ENCODE assay signal across 8 cellular contexts in genomic region chr15:58934114-58934447, GRCh38. TPM values are rescaled to one million over a fixed set of nuclear protein-coding genes. Genes with fewer than 3 reads are reported as not detected.
A peak's percentile ranks its signal among the peaks of the same experiment; 100 is the strongest.
DNase-seq lines count a peak whose midpoint lies in the region; ATAC-seq and TF ChIP-seq lines count a peak whose summit lies in the region.

No MANE protein-coding gene starts in this region.

- H3F3A ChIP-seq in GM23338 (replicated peaks; ENCODE audit: low read depth), result peaks cover 6% of the 10 kb centered on the region; the same call in 1 of the 2 replicates

- peak overlapping the region; percentile 94 for H3K4me3 Mint-ChIP-seq in GM23338
- peak overlapping the region; percentile 97 for H3K4me3 Mint-ChIP-seq in WTC11

- intact Hi-C loops in left cardiac atrium (cut with DNase I) (loop anchor here in 1 of 2 donors (10.0 kb wide), 1 partner anchor 709 kb away; no protein-coding TSS in a partner anchor), gastrocnemius medialis (cut with DNase I; ENCODE audit: low total_unique reads) (loop anchor here (5.0 kb wide), 3 partner anchors 187 to 1227 kb away; partner anchors contain the start of genes ADAM10 and POLR2M)

- no peaks in the 10 kb centered on the region for H4K20me1 ChIP-seq in GM23338 (replicated peaks; ENCODE audit: insufficient read depth)

- peak overlapping the region; percentile 84 for H3K4me2 ChIP-seq in GM23338

- H3K9me2 ChIP-seq in GM23338 (ENCODE audit: insufficient read depth), result no peaks in the 10 kb centered on the region

- H3K36me3 ChIP-seq in GM23338 (ENCODE audit: insufficient read depth), result peaks cover 1% of the 10 kb centered on the region; the same call in 1 of the 2 replicates
- peaks cover 0 to 2% of the 10 kb centered on the region in 2 donors for H3K36me3 ChIP-seq in gastrocnemius medialis

- H2AFZ ChIP-seq in GM23338, result peak overlapping the region; percentile 34; the same call in 1 of the 2 replicates

- POLR2A ChIA-PET in WTC11 (lab: Charles Lee), result no interaction called here

- DNase-seq in GM23338 (ENCODE audit: low spot score) (no peak), WTC11 (ENCODE audit: low spot score) (no peak), left cardiac atrium (no peak), gastrocnemius medialis (no peak), HPDE6-E6E7 (ENCODE audit: extremely low spot score) (no peak), HCEC 1CT (no peak), superior temporal gyrus (ENCODE audit: extremely low spot score) (no peak)

- H3K9me3 Mint-ChIP-seq in GM23338, result no peaks in the 10 kb centered on the region; the same call in 1 of the 3 replicates
- H3K9me3 Mint-ChIP-seq in WTC11, result no peaks in the 10 kb centered on the region

- H3K27ac ChIP-seq in GM23338 (ENCODE audit: low read depth) (peak overlapping the region; percentile 95), gastrocnemius medialis (peak overlapping the region; percentile 93 to 99 (median 96))

- TF ChIP-seq CTCF in GM23338 (conservative IDR thresholded peaks at IDR 0.05; ENCODE audit: low read depth in 2 of 2) (no peak), WTC11 (IDR thresholded peaks at IDR 0.05) (no peak), gastrocnemius medialis (IDR thresholded peaks at IDR 0.05 in 4 of 5, conservative IDR thresholded peaks at IDR 0.05 in 1 of 5) (no peak)

- H3K36me3 Mint-ChIP-seq in GM23338 (ENCODE audit: low read depth), result peaks cover 31% of the 10 kb centered on the region
- peaks cover 15% of the 10 kb centered on the region for H3K36me3 Mint-ChIP-seq in WTC11

- H3K27me3 Mint-ChIP-seq in GM23338 (ENCODE audit: insufficient read depth, low read depth, poor library complexity), result peaks cover 14% of the 10 kb centered on the region
- no peaks in the 10 kb centered on the region for H3K27me3 Mint-ChIP-seq in WTC11 (ENCODE audit: low read depth)

- H3K27me3 ChIP-seq in GM23338 (ENCODE audit: insufficient read depth) (no peaks in the 10 kb centered on the region), gastrocnemius medialis (no peaks in the 10 kb centered on the region)

- H3K79me2 ChIP-seq in GM23338 (replicated peaks; ENCODE audit: insufficient read depth), result peaks cover 40% of the 10 kb centered on the region

- H3K4me1 Mint-ChIP-seq in GM23338 (peaks cover 17% of the 10 kb centered on the region; the same call in 2 of the 3 replicates), WTC11 (peaks cover 24% of the 10 kb centered on the region)

- H3K9me3 ChIP-seq in gastrocnemius medialis, result no peaks in the 10 kb centered on the region

- H3K27ac Mint-ChIP-seq in GM23338, result peak overlapping the region; percentile 99
- H3K27ac Mint-ChIP-seq in WTC11, result peak overlapping the region; percentile 99

- CTCF ChIA-PET in WTC11 (lab: Charles Lee), result no interaction called here

- TF ChIP-seq POLR2A in gastrocnemius medialis (IDR thresholded peaks at IDR 0.05), result no peak

- peak overlapping the region; percentile 74 for H3K4me3 ChIP-seq in GM23338
- peak overlapping the region; percentile 73 to 77 (median 75) for H3K4me3 ChIP-seq in gastrocnemius medialis

- H3K4me1 ChIP-seq in GM23338 (ENCODE audit: insufficient read depth) (peaks cover 20% of the 10 kb centered on the region), gastrocnemius medialis (peaks cover 13 to 26% of the 10 kb centered on the region in 2 donors)

- in situ Hi-C loops in gastrocnemius medialis (cut with MboI; ENCODE audit: low sequenced_read_pairs in 4 of 4), result no loop called here

- peak; percentile 13 for ATAC-seq in GM23338
- ATAC-seq in WTC11, result peak; percentile 6
- peak; percentile 7 to 30 for ATAC-seq in left cardiac atrium
- peak; percentile 32 to 48 for ATAC-seq in gastrocnemius medialis
- ATAC-seq in GM19452 (IDR thresholded peaks at IDR 0.05; ENCODE audit: unreplicated experiment), result no peak

TF ChIP-seq in GM23338, 12 proteins besides CTCF, POLR2A, EP300 and RAD21 (continues in another document):
- no peak for TF ChIP-seq EZH2phosphoT487 (IDR thresholded peaks at IDR 0.05; ENCODE audit: unreplicated experiment)
- TF ChIP-seq ETS1 (IDR thresholded peaks at IDR 0.05), result no peak
- TF ChIP-seq CREB1 (CRISPR knock-in tag; IDR thresholded peaks at IDR 0.05; ENCODE audit: low read depth), result no peak
- TF ChIP-seq NANOG (IDR thresholded peaks at IDR 0.05; ENCODE audit: borderline replicate concordance), result no peak
- no peak for TF ChIP-seq EZH2 (IDR thresholded peaks at IDR 0.05; ENCODE audit: low read depth, unreplicated experiment)
- TF ChIP-seq ZNF114 (CRISPR knock-in tag; IDR thresholded peaks at IDR 0.05), result no peak
- TF ChIP-seq STAT1 (IDR thresholded peaks at IDR 0.05; ENCODE audit: unreplicated experiment), result no peak
- TF ChIP-seq POLR2AphosphoS5 (IDR thresholded peaks at IDR 0.05; ENCODE audit: low read depth), result no peak
- no peak for TF ChIP-seq JUNB (IDR thresholded peaks at IDR 0.05; ENCODE audit: unreplicated experiment)
- no peak for TF ChIP-seq ZNF331 (CRISPR knock-in tag; IDR thresholded peaks at IDR 0.05; ENCODE audit: low read depth)

TF ChIP-seq in WTC11, 78 proteins besides CTCF, POLR2A, EP300 and RAD21:
- TF ChIP-seq FOXP1 (CRISPR knock-in tag; IDR thresholded peaks at IDR 0.05; ENCODE audit: borderline replicate concordance), result no peak

RNA-seq across cellular contexts. Expression of gene SLTM, which starts 0.6 kb away (rescaled TPM):
- total RNA-seq in GM23338 (2014; rRNA removed; shearing (Covaris generic)), result 165 and 210 TPM in 2 replicates
- polyA plus RNA-seq in GM23338 (2016; fragmentation: Nextera tagmentation; extraction: Ambion mirVana), result 398 and 476 TPM in 2 replicates
- total RNA-seq in WTC11 (2021) (106 to 126 TPM (median 107 TPM) in 3 replicates), left cardiac atrium (10 to 100 TPM; 42.1 to 60.6 TPM), gastrocnemius medialis (10 to 100 TPM; 46.5 to 76.2 (median 60.9) TPM)

RNA-seq across cellular contexts. Expression of gene RNF111, which starts 53.4 kb away (rescaled TPM):
- total RNA-seq in GM23338 (2014; rRNA removed; shearing (Covaris generic)), result 24.4 and 24.5 TPM in 2 replicates
- polyA plus RNA-seq in GM23338 (2016; fragmentation: Nextera tagmentation; extraction: Ambion mirVana), result 12.8 and 14.4 TPM in 2 replicates
- total RNA-seq in WTC11 (2021) (22.4 to 22.6 TPM (median 22.6 TPM) in 3 replicates), left cardiac atrium (10 to 100 TPM; 16.7 to 24.7 TPM), gastrocnemius medialis (10 to 100 TPM; 14.5 to 18.4 (median 15.8) TPM)
